Comparison of ENCODE assay signal across 1 cellular context in genomic region chr12:62933871-62934798, GRCh38.
TF ChIP-seq lines count a peak whose summit lies in the region.

No MANE protein-coding gene starts in this region.

TF ChIP-seq in HepG2, 621 proteins besides CTCF, POLR2A, EP300 and RAD21 (continued from another document and continues in another):
- TF ChIP-seq ZHX2 (IDR thresholded peaks at IDR 0.05; ENCODE audit: low read depth) = no peak
- TF ChIP-seq ZHX2 (CRISPR knock-in tag; IDR thresholded peaks at IDR 0.05; ENCODE audit: borderline replicate concordance) = no peak
- TF ChIP-seq CREB1 (IDR thresholded peaks at IDR 0.05) = no peak
- TF ChIP-seq CREB1 (CRISPR knock-in tag; IDR thresholded peaks at IDR 0.05) = no peak
- TF ChIP-seq NR0B2 (CRISPR knock-in tag; IDR thresholded peaks at IDR 0.05) = 0 out of 2 replicates have a peak, but pooled peaks have one; percentile 20
- no peak for TF ChIP-seq CHD2 (IDR thresholded peaks at IDR 0.05; ENCODE audit: low read depth, low read length)
- no peak for TF ChIP-seq NFKBIZ (CRISPR knock-in tag; IDR thresholded peaks at IDR 0.05)
- TF ChIP-seq SYNCRIP (IDR thresholded peaks at IDR 0.05; ENCODE audit: insufficient read depth, low read depth, low read length) = no peak
- TF ChIP-seq, protein P1, sequence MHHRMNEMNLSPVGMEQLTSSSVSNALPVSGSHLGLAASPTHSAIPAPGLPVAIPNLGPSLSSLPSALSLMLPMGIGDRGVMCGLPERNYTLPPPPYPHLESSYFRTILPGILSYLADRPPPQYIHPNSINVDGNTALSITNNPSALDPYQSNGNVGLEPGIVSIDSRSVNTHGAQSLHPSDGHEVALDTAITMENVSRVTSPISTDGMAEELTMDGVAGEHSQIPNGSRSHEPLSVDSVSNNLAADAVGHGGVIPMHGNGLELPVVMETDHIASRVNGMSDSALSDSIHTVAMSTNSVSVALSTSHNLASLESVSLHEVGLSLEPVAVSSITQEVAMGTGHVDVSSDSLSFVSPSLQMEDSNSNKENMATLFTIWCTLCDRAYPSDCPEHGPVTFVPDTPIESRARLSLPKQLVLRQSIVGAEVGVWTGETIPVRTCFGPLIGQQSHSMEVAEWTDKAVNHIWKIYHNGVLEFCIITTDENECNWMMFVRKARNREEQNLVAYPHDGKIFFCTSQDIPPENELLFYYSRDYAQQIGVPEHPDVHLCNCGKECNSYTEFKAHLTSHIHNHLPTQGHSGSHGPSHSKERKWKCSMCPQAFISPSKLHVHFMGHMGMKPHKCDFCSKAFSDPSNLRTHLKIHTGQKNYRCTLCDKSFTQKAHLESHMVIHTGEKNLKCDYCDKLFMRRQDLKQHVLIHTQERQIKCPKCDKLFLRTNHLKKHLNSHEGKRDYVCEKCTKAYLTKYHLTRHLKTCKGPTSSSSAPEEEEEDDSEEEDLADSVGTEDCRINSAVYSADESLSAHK (CRISPR knock-in tag; IDR thresholded peaks at IDR 0.05; ENCODE audit: borderline replicate concordance) = no peak
- TF ChIP-seq, protein P2, sequence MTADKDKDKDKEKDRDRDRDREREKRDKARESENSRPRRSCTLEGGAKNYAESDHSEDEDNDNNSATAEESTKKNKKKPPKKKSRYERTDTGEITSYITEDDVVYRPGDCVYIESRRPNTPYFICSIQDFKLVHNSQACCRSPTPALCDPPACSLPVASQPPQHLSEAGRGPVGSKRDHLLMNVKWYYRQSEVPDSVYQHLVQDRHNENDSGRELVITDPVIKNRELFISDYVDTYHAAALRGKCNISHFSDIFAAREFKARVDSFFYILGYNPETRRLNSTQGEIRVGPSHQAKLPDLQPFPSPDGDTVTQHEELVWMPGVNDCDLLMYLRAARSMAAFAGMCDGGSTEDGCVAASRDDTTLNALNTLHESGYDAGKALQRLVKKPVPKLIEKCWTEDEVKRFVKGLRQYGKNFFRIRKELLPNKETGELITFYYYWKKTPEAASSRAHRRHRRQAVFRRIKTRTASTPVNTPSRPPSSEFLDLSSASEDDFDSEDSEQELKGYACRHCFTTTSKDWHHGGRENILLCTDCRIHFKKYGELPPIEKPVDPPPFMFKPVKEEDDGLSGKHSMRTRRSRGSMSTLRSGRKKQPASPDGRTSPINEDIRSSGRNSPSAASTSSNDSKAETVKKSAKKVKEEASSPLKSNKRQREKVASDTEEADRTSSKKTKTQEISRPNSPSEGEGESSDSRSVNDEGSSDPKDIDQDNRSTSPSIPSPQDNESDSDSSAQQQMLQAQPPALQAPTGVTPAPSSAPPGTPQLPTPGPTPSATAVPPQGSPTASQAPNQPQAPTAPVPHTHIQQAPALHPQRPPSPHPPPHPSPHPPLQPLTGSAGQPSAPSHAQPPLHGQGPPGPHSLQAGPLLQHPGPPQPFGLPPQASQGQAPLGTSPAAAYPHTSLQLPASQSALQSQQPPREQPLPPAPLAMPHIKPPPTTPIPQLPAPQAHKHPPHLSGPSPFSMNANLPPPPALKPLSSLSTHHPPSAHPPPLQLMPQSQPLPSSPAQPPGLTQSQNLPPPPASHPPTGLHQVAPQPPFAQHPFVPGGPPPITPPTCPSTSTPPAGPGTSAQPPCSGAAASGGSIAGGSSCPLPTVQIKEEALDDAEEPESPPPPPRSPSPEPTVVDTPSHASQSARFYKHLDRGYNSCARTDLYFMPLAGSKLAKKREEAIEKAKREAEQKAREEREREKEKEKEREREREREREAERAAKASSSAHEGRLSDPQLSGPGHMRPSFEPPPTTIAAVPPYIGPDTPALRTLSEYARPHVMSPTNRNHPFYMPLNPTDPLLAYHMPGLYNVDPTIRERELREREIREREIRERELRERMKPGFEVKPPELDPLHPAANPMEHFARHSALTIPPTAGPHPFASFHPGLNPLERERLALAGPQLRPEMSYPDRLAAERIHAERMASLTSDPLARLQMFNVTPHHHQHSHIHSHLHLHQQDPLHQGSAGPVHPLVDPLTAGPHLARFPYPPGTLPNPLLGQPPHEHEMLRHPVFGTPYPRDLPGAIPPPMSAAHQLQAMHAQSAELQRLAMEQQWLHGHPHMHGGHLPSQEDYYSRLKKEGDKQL (CRISPR knock-in tag; IDR thresholded peaks at IDR 0.05; ENCODE audit: low read depth) = no peak
- 0 out of 2 replicates have a peak, but pooled peaks have one; percentile 13 for TF ChIP-seq GABPB1 (CRISPR knock-in tag; IDR thresholded peaks at IDR 0.05)
- TF ChIP-seq ETV5 (CRISPR knock-in tag; IDR thresholded peaks at IDR 0.05; ENCODE audit: borderline replicate concordance) = no peak
- TF ChIP-seq SMAD3 (CRISPR knock-in tag; IDR thresholded peaks at IDR 0.05) = no peak
- TF ChIP-seq TEAD3 (CRISPR knock-in tag; optimal IDR thresholded peaks at IDR 0.05; ENCODE audit: borderline replicate concordance) = no peak
- TF ChIP-seq CENPT (CRISPR knock-in tag; IDR thresholded peaks at IDR 0.05; ENCODE audit: low read depth) = no peak
- no peak for TF ChIP-seq PHF20 (CRISPR knock-in tag; IDR thresholded peaks at IDR 0.05)
- no peak; the same call in 1 of the 2 replicates for TF ChIP-seq CCDC6 (CRISPR knock-in tag; IDR thresholded peaks at IDR 0.05)
- TF ChIP-seq ZNF572 (CRISPR knock-in tag; IDR thresholded peaks at IDR 0.05) = 0 out of 2 replicates have a peak, but pooled peaks have one; percentile 47
- no peak for TF ChIP-seq ATF1 (CRISPR knock-in tag; IDR thresholded peaks at IDR 0.05)
- no peak for TF ChIP-seq PLRG1 (conservative IDR thresholded peaks at IDR 0.05)
- no peak for TF ChIP-seq ZNF264 (CRISPR knock-in tag; IDR thresholded peaks at IDR 0.05)
- TF ChIP-seq, protein P3, sequence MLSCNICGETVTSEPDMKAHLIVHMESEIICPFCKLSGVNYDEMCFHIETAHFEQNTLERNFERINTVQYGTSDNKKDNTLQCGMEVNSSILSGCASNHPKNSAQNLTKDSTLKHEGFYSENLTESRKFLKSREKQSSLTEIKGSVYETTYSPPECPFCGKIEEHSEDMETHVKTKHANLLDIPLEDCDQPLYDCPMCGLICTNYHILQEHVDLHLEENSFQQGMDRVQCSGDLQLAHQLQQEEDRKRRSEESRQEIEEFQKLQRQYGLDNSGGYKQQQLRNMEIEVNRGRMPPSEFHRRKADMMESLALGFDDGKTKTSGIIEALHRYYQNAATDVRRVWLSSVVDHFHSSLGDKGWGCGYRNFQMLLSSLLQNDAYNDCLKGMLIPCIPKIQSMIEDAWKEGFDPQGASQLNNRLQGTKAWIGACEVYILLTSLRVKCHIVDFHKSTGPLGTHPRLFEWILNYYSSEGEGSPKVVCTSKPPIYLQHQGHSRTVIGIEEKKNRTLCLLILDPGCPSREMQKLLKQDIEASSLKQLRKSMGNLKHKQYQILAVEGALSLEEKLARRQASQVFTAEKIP (CRISPR knock-in tag; IDR thresholded peaks at IDR 0.05; ENCODE audit: borderline replicate concordance) = no peak
- TF ChIP-seq NAIF1 (CRISPR knock-in tag; IDR thresholded peaks at IDR 0.05; ENCODE audit: borderline replicate concordance) = 0 out of 2 replicates have a peak, but pooled peaks have one; percentile 39
- TF ChIP-seq, protein P4, sequence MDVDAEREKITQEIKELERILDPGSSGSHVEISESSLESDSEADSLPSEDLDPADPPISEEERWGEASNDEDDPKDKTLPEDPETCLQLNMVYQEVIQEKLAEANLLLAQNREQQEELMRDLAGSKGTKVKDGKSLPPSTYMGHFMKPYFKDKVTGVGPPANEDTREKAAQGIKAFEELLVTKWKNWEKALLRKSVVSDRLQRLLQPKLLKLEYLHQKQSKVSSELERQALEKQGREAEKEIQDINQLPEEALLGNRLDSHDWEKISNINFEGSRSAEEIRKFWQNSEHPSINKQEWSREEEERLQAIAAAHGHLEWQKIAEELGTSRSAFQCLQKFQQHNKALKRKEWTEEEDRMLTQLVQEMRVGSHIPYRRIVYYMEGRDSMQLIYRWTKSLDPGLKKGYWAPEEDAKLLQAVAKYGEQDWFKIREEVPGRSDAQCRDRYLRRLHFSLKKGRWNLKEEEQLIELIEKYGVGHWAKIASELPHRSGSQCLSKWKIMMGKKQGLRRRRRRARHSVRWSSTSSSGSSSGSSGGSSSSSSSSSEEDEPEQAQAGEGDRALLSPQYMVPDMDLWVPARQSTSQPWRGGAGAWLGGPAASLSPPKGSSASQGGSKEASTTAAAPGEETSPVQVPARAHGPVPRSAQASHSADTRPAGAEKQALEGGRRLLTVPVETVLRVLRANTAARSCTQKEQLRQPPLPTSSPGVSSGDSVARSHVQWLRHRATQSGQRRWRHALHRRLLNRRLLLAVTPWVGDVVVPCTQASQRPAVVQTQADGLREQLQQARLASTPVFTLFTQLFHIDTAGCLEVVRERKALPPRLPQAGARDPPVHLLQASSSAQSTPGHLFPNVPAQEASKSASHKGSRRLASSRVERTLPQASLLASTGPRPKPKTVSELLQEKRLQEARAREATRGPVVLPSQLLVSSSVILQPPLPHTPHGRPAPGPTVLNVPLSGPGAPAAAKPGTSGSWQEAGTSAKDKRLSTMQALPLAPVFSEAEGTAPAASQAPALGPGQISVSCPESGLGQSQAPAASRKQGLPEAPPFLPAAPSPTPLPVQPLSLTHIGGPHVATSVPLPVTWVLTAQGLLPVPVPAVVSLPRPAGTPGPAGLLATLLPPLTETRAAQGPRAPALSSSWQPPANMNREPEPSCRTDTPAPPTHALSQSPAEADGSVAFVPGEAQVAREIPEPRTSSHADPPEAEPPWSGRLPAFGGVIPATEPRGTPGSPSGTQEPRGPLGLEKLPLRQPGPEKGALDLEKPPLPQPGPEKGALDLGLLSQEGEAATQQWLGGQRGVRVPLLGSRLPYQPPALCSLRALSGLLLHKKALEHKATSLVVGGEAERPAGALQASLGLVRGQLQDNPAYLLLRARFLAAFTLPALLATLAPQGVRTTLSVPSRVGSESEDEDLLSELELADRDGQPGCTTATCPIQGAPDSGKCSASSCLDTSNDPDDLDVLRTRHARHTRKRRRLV (CRISPR knock-in tag; IDR thresholded peaks at IDR 0.05) = 0 out of 2 replicates have a peak, but pooled peaks have one; percentile 0
- TF ChIP-seq, protein P5, sequence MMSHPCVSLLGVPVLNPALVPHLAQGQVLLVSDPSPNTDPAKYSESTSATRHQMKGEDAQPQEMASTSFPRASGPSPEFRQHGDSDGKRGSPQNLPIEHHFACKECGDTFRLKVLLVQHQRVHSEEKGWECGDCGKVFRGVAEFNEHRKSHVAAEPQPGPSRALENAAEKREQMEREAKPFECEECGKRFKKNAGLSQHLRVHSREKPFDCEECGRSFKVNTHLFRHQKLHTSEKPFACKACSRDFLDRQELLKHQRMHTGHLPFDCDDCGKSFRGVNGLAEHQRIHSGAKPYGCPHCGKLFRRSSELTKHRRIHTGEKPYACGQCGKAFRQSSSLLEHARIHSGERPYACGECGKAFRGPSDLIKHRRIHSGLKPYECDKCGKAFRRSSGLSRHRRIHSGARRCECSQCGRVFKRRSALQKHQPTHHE (CRISPR knock-in tag; IDR thresholded peaks at IDR 0.05; ENCODE audit: borderline replicate concordance) = no peak
- no peak for TF ChIP-seq ELF1 (CRISPR knock-in tag; IDR thresholded peaks at IDR 0.05)
- no peak for TF ChIP-seq CEBPB (IDR thresholded peaks at IDR 0.05; ENCODE audit: borderline replicate concordance, low read depth, low read length)
- no peak for TF ChIP-seq MAFF (IDR thresholded peaks at IDR 0.05; ENCODE audit: low read depth, low read length)
- no peak for TF ChIP-seq ZNF24 (IDR thresholded peaks at IDR 0.05)
- TF ChIP-seq ZNF3 (CRISPR knock-in tag; IDR thresholded peaks at IDR 0.05) = no peak
- TF ChIP-seq, protein P6, sequence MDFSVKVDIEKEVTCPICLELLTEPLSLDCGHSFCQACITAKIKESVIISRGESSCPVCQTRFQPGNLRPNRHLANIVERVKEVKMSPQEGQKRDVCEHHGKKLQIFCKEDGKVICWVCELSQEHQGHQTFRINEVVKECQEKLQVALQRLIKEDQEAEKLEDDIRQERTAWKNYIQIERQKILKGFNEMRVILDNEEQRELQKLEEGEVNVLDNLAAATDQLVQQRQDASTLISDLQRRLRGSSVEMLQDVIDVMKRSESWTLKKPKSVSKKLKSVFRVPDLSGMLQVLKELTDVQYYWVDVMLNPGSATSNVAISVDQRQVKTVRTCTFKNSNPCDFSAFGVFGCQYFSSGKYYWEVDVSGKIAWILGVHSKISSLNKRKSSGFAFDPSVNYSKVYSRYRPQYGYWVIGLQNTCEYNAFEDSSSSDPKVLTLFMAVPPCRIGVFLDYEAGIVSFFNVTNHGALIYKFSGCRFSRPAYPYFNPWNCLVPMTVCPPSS (IDR thresholded peaks at IDR 0.05) = no peak
- no peak for TF ChIP-seq ZNF446 (CRISPR knock-in tag; IDR thresholded peaks at IDR 0.05)
- 0 out of 2 replicates have a peak, but pooled peaks have one; percentile 26 for TF ChIP-seq BORCS8-MEF2B (CRISPR knock-in tag; IDR thresholded peaks at IDR 0.05)
